In genomic region chr18:79588131-79588635, GRCh38 we compare ENCODE assay signal across 18 cellular contexts.
DNase-seq lines count a peak whose midpoint lies in the region; ATAC-seq, FAIRE-seq and TF ChIP-seq lines count a peak whose summit lies in the region.
"Had no signal": no experiment of that assay in that cellular context is flagged by ENCODE, and none has a peak within 500 bp of the region (broad histone marks: within the 10 kb centered on the region; RNA-seq: fewer than 3 reads in every experiment).

No MANE protein-coding gene starts in this region.

- H2AFZ ChIP-seq in GM23338 = peak overlapping the region; percentile 96

- no peak for DNase-seq in GM23338 (ENCODE audit: low spot score)
- DNase-seq in endodermal cell = no peak
- no peak for DNase-seq in mesendoderm
- no peak for DNase-seq in stimulated activated naive B cell treated with anti-CD40 and anti-IgM and Interleukin-4, amounts not matched to agents 10 μg/mL and 1 μg/mL and 100 μg/mL, for 72 hours
- no peak for DNase-seq in foreskin keratinocyte
- no peak for DNase-seq in small intestine
- DNase-seq in NCI-H774 (lab: John Stamatoyannopoulos, UW) = no peak
- DNase-seq in amygdala (lab: John Stamatoyannopoulos, UW) = no peak
- DNase-seq: activated B cell treated with CpG ODN at 0.5 μM for 24 hours; activated CD8-positive, alpha-beta memory T cell treated with anti-CD3 and anti-CD28 coated beads for 24 hours; erythroblast; NCI-H1092 treated with DMSO at 0.1 percent for 48 hours; NCI-H2171; stimulated activated naive CD8-positive, alpha-beta T cell treated with anti-CD3 and anti-CD28 coated beads, Interleukin-15, amount 100 ng/mL, for 72 hours had no signal

- H3K9me3 ChIP-seq in endodermal cell (ENCODE audit: control insufficient read depth, low read length) (peaks cover 12% of the 10 kb centered on the region), small intestine (ENCODE audit: control insufficient read depth, low read depth) (no peaks in the 10 kb centered on the region)
- H3K9me3 ChIP-seq: ovary had no signal

- peak overlapping the region; percentile 45 for H3K56ac ChIP-seq in mesendoderm (ENCODE audit: low read length)

- H3K9ac ChIP-seq in endodermal cell (ENCODE audit: extremely low read depth, low read length, poor library complexity, severe bottlenecking) (no peak overlapping the region), mesendoderm (ENCODE audit: low read length) (no peak overlapping the region)
- H3K9ac ChIP-seq: KMS-11 had no signal

- ATAC-seq in GM23338 (no peak), foreskin keratinocyte (no peak)
- ATAC-seq in stimulated activated naive B cell treated with anti-CD40 and anti-IgM and Interleukin-4, amounts not matched to agents 10 μg/mL and 1 μg/mL and 100 μg/mL, for 72 hours (replicated peaks) = no peak
- ATAC-seq: stimulated activated naive CD8-positive, alpha-beta T cell treated with anti-CD3 and anti-CD28 coated beads, Interleukin-15, amount 100 ng/mL, for 72 hours; T-helper 17 cell had no signal

- H4K8ac ChIP-seq in mesendoderm (ENCODE audit: low read depth, low read length) = no peak overlapping the region

- no peak overlapping the region for H2BK15ac ChIP-seq in mesendoderm (replicated peaks; ENCODE audit: low read depth)

- H3K27me3 Mint-ChIP-seq in GM23338 (ENCODE audit: insufficient read depth, low read depth, poor library complexity) = peaks cover 11% of the 10 kb centered on the region
- H3K27me3 Mint-ChIP-seq in endodermal cell (ENCODE audit: insufficient read depth) = no peaks in the 10 kb centered on the region
- H3K27me3 Mint-ChIP-seq in stimulated activated naive B cell treated with anti-CD40 and anti-IgM and Interleukin-4, amounts not matched to agents 10 μg/mL and 1 μg/mL and 100 μg/mL, for 72 hours = peaks cover 4 to 12% of the 10 kb centered on the region in 2 donors

- no peak overlapping the region for H2BK120ac ChIP-seq in mesendoderm (ENCODE audit: low read depth, low read length)

- no peaks in the 10 kb centered on the region for H3F3A ChIP-seq in GM23338 (replicated peaks; ENCODE audit: low read depth)

- H3K27ac ChIP-seq in GM23338 (ENCODE audit: low read depth) (no peak overlapping the region), endodermal cell (ENCODE audit: low read depth, low read length) (peak overlapping the region; percentile 32), mesendoderm (ENCODE audit: low read depth, low read length) (no peak overlapping the region), foreskin keratinocyte (no peak overlapping the region), small intestine (ENCODE audit: low read depth in 1 of 2, low read length in 1 of 2) (peak overlapping the region in 1 of 2 donors; percentile 5)
- H3K27ac ChIP-seq: KMS-11 had no signal

- H3K4me1 ChIP-seq in GM23338 (ENCODE audit: insufficient read depth) (peaks cover 6% of the 10 kb centered on the region; the same call in 1 of the 2 replicates), endodermal cell (ENCODE audit: control insufficient read depth, insufficient read depth, low read length) (no peaks in the 10 kb centered on the region), mesendoderm (ENCODE audit: control insufficient read depth, low read depth, low read length) (no peaks in the 10 kb centered on the region), foreskin keratinocyte (no peaks in the 10 kb centered on the region), small intestine (ENCODE audit: control insufficient read depth in 2 of 2, insufficient read depth in 1 of 2, low read depth in 1 of 2, low read length in 1 of 2) (no peaks in the 10 kb centered on the region)

- H3K36me3 Mint-ChIP-seq in GM23338 (ENCODE audit: low read depth) (no peaks in the 10 kb centered on the region), endodermal cell (ENCODE audit: low read depth) (peaks cover 3% of the 10 kb centered on the region)
- H3K36me3 Mint-ChIP-seq in stimulated activated naive B cell treated with anti-CD40 and anti-IgM and Interleukin-4, amounts not matched to agents 10 μg/mL and 1 μg/mL and 100 μg/mL, for 72 hours = peaks cover 0 to 4% of the 10 kb centered on the region in 2 donors

- H3K4me3 ChIP-seq in GM23338 = no peak overlapping the region
- H3K4me3 ChIP-seq in endodermal cell (ENCODE audit: low read length) = no peak overlapping the region
- no peak overlapping the region for H3K4me3 ChIP-seq in mesendoderm (ENCODE audit: low read length)
- H3K4me3 ChIP-seq in small intestine (ENCODE audit: low read depth in 1 of 2, low read length in 2 of 2) = no peak overlapping the region
- H3K4me3 ChIP-seq: ovary had no signal

- no peak overlapping the region for H3K18ac ChIP-seq in mesendoderm (ENCODE audit: low read length)

- no peak overlapping the region for H3K4ac ChIP-seq in mesendoderm (ENCODE audit: low read depth, low read length)

- H3K4me2 ChIP-seq in GM23338 = no peak overlapping the region
- no peak overlapping the region for H3K4me2 ChIP-seq in mesendoderm (ENCODE audit: low read length)
- H3K4me2 ChIP-seq: KMS-11 had no signal

- H3K9me3 Mint-ChIP-seq in GM23338 = peaks cover 2% of the 10 kb centered on the region; the same call in 2 of the 3 replicates
- peaks cover 8% of the 10 kb centered on the region for H3K9me3 Mint-ChIP-seq in endodermal cell
- H3K9me3 Mint-ChIP-seq in stimulated activated naive B cell treated with anti-CD40 and anti-IgM and Interleukin-4, amounts not matched to agents 10 μg/mL and 1 μg/mL and 100 μg/mL, for 72 hours = peaks cover 7% of the 10 kb centered on the region in 2 donors

- no peak overlapping the region for H3K23ac ChIP-seq in mesendoderm (ENCODE audit: low read length)

- WGBS in endodermal cell (ENCODE audit: insufficient coverage in 1 of 2, insufficient read length in 1 of 2), 2 experiments = 90 to 96% methylated on average over 9 to 17 of the region's 17 CpGs
- WGBS in mesendoderm (ENCODE audit: extremely low coverage, insufficient coverage, low lambda C conversion rate) = no CpG with 5 or more reads among the region's 17 CpGs
- 84 to 86% (median 85%) methylated on average over 16 to 17 of the region's 17 CpGs for whole genome bisulfite sequencing in small intestine, 3 donors

- H3K79me2 ChIP-seq in GM23338 (replicated peaks; ENCODE audit: insufficient read depth) (no peaks in the 10 kb centered on the region), mesendoderm (ENCODE audit: control insufficient read depth, insufficient read depth, low read length) (no peaks in the 10 kb centered on the region)

- no peaks in the 10 kb centered on the region for H4K20me1 ChIP-seq in GM23338 (replicated peaks; ENCODE audit: insufficient read depth)

- TF ChIP-seq CTCF in GM23338 (conservative IDR thresholded peaks at IDR 0.05; ENCODE audit: low read depth in 2 of 2) (no peak), endodermal cell (conservative IDR thresholded peaks at IDR 0.05) (no peak), foreskin keratinocyte (conservative IDR thresholded peaks at IDR 0.05) (no peak)

- H3K27ac Mint-ChIP-seq in GM23338 (no peak overlapping the region), endodermal cell (no peak overlapping the region)
- H3K27ac Mint-ChIP-seq in stimulated activated naive B cell treated with anti-CD40 and anti-IgM and Interleukin-4, amounts not matched to agents 10 μg/mL and 1 μg/mL and 100 μg/mL, for 72 hours = peak overlapping the region; percentile 16
- H3K27ac Mint-ChIP-seq: activated B cell treated with CpG ODN at 0.5 μM for 24 hours; dendritic cell treated with granulocyte-macrophage colony-stimulating factor and Interleukin-4, amounts not matched to agents 40 ng/mL and 50 ng/mL, for 4 days; stimulated activated naive CD8-positive, alpha-beta T cell treated with anti-CD3 and anti-CD28 coated beads, Interleukin-15, amount 100 ng/mL, for 72 hours; T-helper 17 cell had no signal

- no peaks in the 10 kb centered on the region for H3K79me1 ChIP-seq in mesendoderm (ENCODE audit: low read length)

- H3K27me3 ChIP-seq in GM23338 (ENCODE audit: insufficient read depth) (no peaks in the 10 kb centered on the region), endodermal cell (ENCODE audit: control insufficient read depth, insufficient read depth, low read length, poor library complexity, severe bottlenecking) (no peaks in the 10 kb centered on the region), mesendoderm (ENCODE audit: insufficient read depth, low read length, poor library complexity) (no peaks in the 10 kb centered on the region), foreskin keratinocyte (peaks cover 49% of the 10 kb centered on the region), small intestine (ENCODE audit: control insufficient read depth in 2 of 2, insufficient read depth in 2 of 2, low read length in 2 of 2) (no peaks in the 10 kb centered on the region)
- H3K27me3 ChIP-seq: ovary had no signal

- no peak overlapping the region for H2AK5ac ChIP-seq in mesendoderm (ENCODE audit: low read length)

- no peaks in the 10 kb centered on the region for H3K36me3 ChIP-seq in GM23338 (ENCODE audit: insufficient read depth)
- no peaks in the 10 kb centered on the region for H3K36me3 ChIP-seq in endodermal cell (ENCODE audit: control insufficient read depth, insufficient read depth, low read length)
- no peaks in the 10 kb centered on the region for H3K36me3 ChIP-seq in mesendoderm (ENCODE audit: control insufficient read depth, insufficient read depth, low read length)
- H3K36me3 ChIP-seq in small intestine (ENCODE audit: control insufficient read depth in 2 of 2, insufficient read depth in 2 of 2, low read length in 2 of 2) = no peaks in the 10 kb centered on the region
- H3K36me3 ChIP-seq: ovary had no signal

- H3K9me2 ChIP-seq in GM23338 (ENCODE audit: insufficient read depth) = no peaks in the 10 kb centered on the region

- H3K4me3 Mint-ChIP-seq in GM23338 (no peak overlapping the region), endodermal cell (no peak overlapping the region)
- no peak overlapping the region for H3K4me3 Mint-ChIP-seq in stimulated activated naive B cell treated with anti-CD40 and anti-IgM and Interleukin-4, amounts not matched to agents 10 μg/mL and 1 μg/mL and 100 μg/mL, for 72 hours
- H3K4me3 Mint-ChIP-seq: activated B cell treated with CpG ODN at 0.5 μM for 24 hours; dendritic cell treated with granulocyte-macrophage colony-stimulating factor and Interleukin-4, amounts not matched to agents 40 ng/mL and 50 ng/mL, for 4 days; stimulated activated naive CD8-positive, alpha-beta T cell treated with anti-CD3 and anti-CD28 coated beads, Interleukin-15, amount 100 ng/mL, for 72 hours; T-helper 17 cell had no signal

- H3K4me1 Mint-ChIP-seq in GM23338 (peaks cover 17% of the 10 kb centered on the region), endodermal cell (peaks cover 8% of the 10 kb centered on the region)
- peaks cover 5 to 6% of the 10 kb centered on the region in 2 donors for H3K4me1 Mint-ChIP-seq in stimulated activated naive B cell treated with anti-CD40 and anti-IgM and Interleukin-4, amounts not matched to agents 10 μg/mL and 1 μg/mL and 100 μg/mL, for 72 hours
- H3K4me1 Mint-ChIP-seq: stimulated activated naive CD8-positive, alpha-beta T cell treated with anti-CD3 and anti-CD28 coated beads, Interleukin-15, amount 100 ng/mL, for 72 hours had no signal

- H4K5ac ChIP-seq in mesendoderm (ENCODE audit: low read length) = no peak overlapping the region

- no peak overlapping the region for H2BK5ac ChIP-seq in mesendoderm (ENCODE audit: low read length)

- FAIRE-seq in small intestine (lab: Jason Lieb, UNC) = no peak
